Comparison of ENCODE assay signal across 19 cellular contexts in genomic region chr12:10175849-10176641, GRCh38. TPM values are rescaled to one million over a fixed set of nuclear protein-coding genes. Genes with fewer than 3 reads are reported as not detected.
DNase-seq lines count a peak whose midpoint lies in the region; ATAC-seq, FAIRE-seq and TF ChIP-seq lines count a peak whose summit lies in the region.
"Had no signal": no experiment of that assay in that cellular context is flagged by ENCODE, and none has a peak within 500 bp of the region (broad histone marks: within the 10 kb centered on the region; RNA-seq: fewer than 3 reads in every experiment).

No MANE protein-coding gene starts in this region.

- in situ Hi-C loops in transverse colon (cut with MboI; ENCODE audit: low pct_ligation_motif_present in 1 of 4, low pct_unique_long_range_greater_than_20kb in 1 of 4, low sequenced_read_pairs in 3 of 4) = no loop called here

- H3K27me3 ChIP-seq in left lung = no peaks in the 10 kb centered on the region
- H3K27me3 ChIP-seq in transverse colon = no peaks in the 10 kb centered on the region
- H3K27me3 ChIP-seq in spleen (replicated peaks in 1 of 7) = peaks cover 0 to 20% (median 0%) of the 10 kb centered on the region in 7 donors
- H3K27me3 ChIP-seq: ascending aorta had no signal

- no peak for TF ChIP-seq EP300 in transverse colon (IDR thresholded peaks at IDR 0.05; ENCODE audit: low read depth)

- H3K4me1 ChIP-seq in left lung (peaks cover 0 to 12% of the 10 kb centered on the region in 2 donors), transverse colon (peaks cover 0 to 18% (median 7%) of the 10 kb centered on the region in 4 donors), spleen (peaks cover 0 to 5% (median 0%) of the 10 kb centered on the region in 6 donors)
- H3K4me1 ChIP-seq: ascending aorta had no signal

- H3K4me3 ChIP-seq in left lung = no peak overlapping the region
- H3K4me3 ChIP-seq in transverse colon = no peak overlapping the region
- no peak overlapping the region for H3K4me3 ChIP-seq in spleen
- H3K4me3 ChIP-seq: ascending aorta had no signal

- H3K9me3 ChIP-seq in left lung (no peaks in the 10 kb centered on the region), transverse colon (no peaks in the 10 kb centered on the region), spleen (no peaks in the 10 kb centered on the region)
- H3K9me3 ChIP-seq: ascending aorta had no signal

- TF ChIP-seq CTCF in left lung (IDR thresholded peaks at IDR 0.05) = no peak
- TF ChIP-seq CTCF in transverse colon (IDR thresholded peaks at IDR 0.05) = peak in 1 of 5 experiments; percentile 43
- TF ChIP-seq CTCF in spleen (IDR thresholded peaks at IDR 0.05 in 8 of 11, conservative IDR thresholded peaks at IDR 0.05 in 3 of 11) = no peak

- H3K27ac ChIP-seq in left lung = no peak overlapping the region
- peak overlapping the region in 3 of 4 donors; percentile 21 to 64 (median 62) for H3K27ac ChIP-seq in transverse colon
- no peak overlapping the region for H3K27ac ChIP-seq in spleen
- H3K27ac ChIP-seq: ascending aorta had no signal

- ATAC-seq in left lung (peak; percentile 82), GM19035 (IDR thresholded peaks at IDR 0.05; ENCODE audit: unreplicated experiment) (no peak)
- ATAC-seq: left cardiac atrium, sciatic nerve had no signal

- TF ChIP-seq POLR2A in transverse colon (IDR thresholded peaks at IDR 0.05) (no peak), spleen (IDR thresholded peaks at IDR 0.05) (no peak)

- DNase-seq in HT-29 (ENCODE audit: low spot score) = peak; percentile 21
- no peak for DNase-seq in left lung
- DNase-seq in transverse colon = peak; percentile 10
- no peak for DNase-seq in AML-193 (lab: John Stamatoyannopoulos, UW)
- DNase-seq in spleen = no peak
- DNase-seq: activated CD4-positive, alpha-beta T cell treated with anti-CD3 and anti-CD28 coated beads, Interleukin-2, amount 50 U/mL, for 4 hours; activated naive CD4-positive, alpha-beta T cell treated with Interleukin-2 at 50 U/mL for 16 hours; cerebellar nuclear complex; effector memory CD4-positive, alpha-beta T cell; HFFc6; left cardiac atrium; NCI-H1694; Right ventricle myocardium superior; stimulated activated CD4-positive, alpha-beta T cell treated with anti-CD3 and anti-CD28 coated beads, Interleukin-1b, Interleukin-23, amount 100 ng/mL, for 48 hours had no signal

- intact Hi-C loops in left lung (cut with DNase I) = no loop called here
- intact Hi-C loops in transverse colon (cut with DNase I; ENCODE audit: low total_unique reads) = no loop called here
- intact Hi-C loops in spleen (cut with DNase I; ENCODE audit: low total_unique reads) = no loop called here

- 53 to 68% methylated on average over 5 of the region's 5 CpGs for WGBS in transverse colon (ENCODE audit: low coverage in 1 of 2), 2 donors
- WGBS in spleen, 5 donors = 77 to 90% (median 87%) methylated on average over 5 of the region's 5 CpGs

- H3K36me3 ChIP-seq in left lung (no peaks in the 10 kb centered on the region), transverse colon (no peaks in the 10 kb centered on the region), spleen (no peaks in the 10 kb centered on the region)
- H3K36me3 ChIP-seq: ascending aorta had no signal

- peak; percentile 75 for FAIRE-seq in colon (lab: Jason Lieb, UNC)

RNA-seq across cellular contexts. Expression of gene TMEM52B, which starts 2.8 kb away (rescaled TPM):
- not detected in 2 replicates for total RNA-seq in HT-29 (2014; rRNA removed; shearing (Covaris generic))
- 1 to 10 TPM; 1.9 to 2.0 TPM for total RNA-seq in left lung
- total RNA-seq in transverse colon = not detected
- under 1 TPM in 2 of 7 donors, not detected in 5; 0.19 to 0.40 TPM for total RNA-seq in spleen
- under 1 TPM in 1 of 3 donors, not detected in 2; 0.06 TPM for polyA plus RNA-seq in spleen
- total RNA-seq: ascending aorta, HT1080, left cardiac atrium, Right ventricle myocardium superior had no signal

RNA-seq across cellular contexts. Expression of gene OLR1, which starts 4.1 kb away (rescaled TPM):
- not detected in 2 replicates for total RNA-seq in HT-29 (2014; rRNA removed; shearing (Covaris generic))
- total RNA-seq in left lung = 10 to 100 TPM; 52.2 to 63.6 TPM
- under 1 TPM in 1 of 4 donors, not detected in 3; 0.96 TPM for total RNA-seq in transverse colon
- total RNA-seq in spleen = 10 to 100 TPM in 1 of 7 donors, 1 to 10 TPM in 3, not detected in 3; 1.2 to 10.5 (median 1.3) TPM
- polyA plus RNA-seq in spleen = under 1 TPM; 0.09 to 0.22 (median 0.13) TPM
- total RNA-seq: HT1080 had no signal

RNA-seq across cellular contexts. Expression of gene GABARAPL1, which starts 36.6 kb away (rescaled TPM):
- total RNA-seq in HT-29 (2014; rRNA removed; shearing (Covaris generic)) = 7.9 and 17.4 TPM in 2 replicates
- total RNA-seq in left lung = 10 to 100 TPM; 49.0 to 68.4 TPM
- 10 to 100 TPM; 33.6 to 65.3 (median 59.5) TPM for total RNA-seq in transverse colon
- total RNA-seq in spleen = 10 to 100 TPM; 29.8 to 79.7 (median 53.4) TPM
- polyA plus RNA-seq in spleen = 10 to 100 TPM in 2 of 3 donors, 1 to 10 TPM in 1; 10.0 to 22.5 (median 13.5) TPM

RNA-seq across cellular contexts. Expression of gene CLEC7A, which starts 46.0 kb away (rescaled TPM):
- total RNA-seq in HT-29 (2014; rRNA removed; shearing (Covaris generic)) = not detected in 2 replicates
- 10 to 100 TPM; 25.4 to 75.7 TPM for total RNA-seq in left lung
- 10 to 100 TPM in 1 of 4 donors, 1 to 10 TPM in 3; 2.9 to 83.4 (median 4.6) TPM for total RNA-seq in transverse colon
- total RNA-seq in spleen = 100 to 1,000 TPM in 1 of 7 donors, 10 to 100 TPM in 6; 37.4 to 111 (median 51.8) TPM
- polyA plus RNA-seq in spleen = 10 to 100 TPM in 2 of 3 donors, 1 to 10 TPM in 1; 7.7 to 20.4 (median 11.7) TPM
- total RNA-seq: HFFc6, HT1080 had no signal

Comparison
In these comparisons a context has a peak if more than half of its experiments do, and no peak if none do; other contexts are left out.
1. DNase-seq: peak in HT-29 (single experiment) and transverse colon (single experiment); none in left lung (0 of 2), AML-193 (0 of 2) and spleen (single experiment).
2. H3K27ac ChIP-seq: peak in transverse colon (3 of 4); none in left lung (0 of 2) and spleen (0 of 8).
3. RNA of gene OLR1, which starts 4.1 kb away (total RNA-seq): 52.2 to 63.6 TPM in left lung; 1.2 to 10.5 TPM in spleen, not detected in HT-29 and 0.96 TPM in transverse colon; every median in the first group is over 4 times any median in the second.